ENCODE assay signal across 1 cellular context in the genomic region with DNA sequence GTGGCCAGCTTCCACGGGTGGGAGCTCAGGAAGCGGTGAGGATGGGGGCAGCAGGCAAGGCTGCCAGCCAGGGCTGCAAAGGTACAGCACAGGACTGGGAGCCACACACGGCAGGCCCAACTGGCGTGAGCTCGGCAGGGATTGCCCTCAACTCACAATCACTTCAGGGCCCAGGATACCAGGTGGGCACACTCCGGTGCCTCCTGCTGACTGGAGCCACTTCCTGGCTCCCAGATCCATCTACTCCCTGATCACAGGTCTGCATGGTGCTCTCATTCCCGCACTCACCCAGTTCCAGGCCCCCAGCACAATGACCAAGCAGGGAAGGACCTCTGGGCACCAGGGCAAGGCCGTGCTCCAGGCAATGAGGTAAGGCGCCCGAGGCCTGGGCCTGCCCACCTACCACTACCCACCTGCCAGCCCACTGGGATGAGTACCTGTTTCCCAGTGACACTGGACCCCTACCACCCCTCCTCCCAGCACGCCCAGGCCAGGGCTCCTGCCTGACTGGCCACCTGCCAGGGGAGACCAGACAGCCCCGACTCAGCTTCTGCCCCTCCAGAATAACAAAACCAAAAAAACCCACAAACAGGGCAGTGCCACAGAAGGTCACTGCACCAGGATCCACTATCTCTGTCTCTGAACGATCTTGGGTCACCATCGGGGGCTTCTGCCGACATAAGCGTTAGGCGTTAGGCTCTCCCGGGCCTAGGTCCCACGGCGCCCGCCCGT.
TF ChIP-seq lines count a peak whose summit lies in the region.

No MANE protein-coding gene starts in this region.

TF ChIP-seq in GM23338, 12 proteins besides CTCF, POLR2A, EP300 and RAD21 (continued from another document):
- TF ChIP-seq ZNF462 (CRISPR knock-in tag; IDR thresholded peaks at IDR 0.05) (no peak), EZH2 (IDR thresholded peaks at IDR 0.05; ENCODE audit: low read depth, unreplicated experiment) (no peak)
- TF ChIP-seq, protein P1, sequence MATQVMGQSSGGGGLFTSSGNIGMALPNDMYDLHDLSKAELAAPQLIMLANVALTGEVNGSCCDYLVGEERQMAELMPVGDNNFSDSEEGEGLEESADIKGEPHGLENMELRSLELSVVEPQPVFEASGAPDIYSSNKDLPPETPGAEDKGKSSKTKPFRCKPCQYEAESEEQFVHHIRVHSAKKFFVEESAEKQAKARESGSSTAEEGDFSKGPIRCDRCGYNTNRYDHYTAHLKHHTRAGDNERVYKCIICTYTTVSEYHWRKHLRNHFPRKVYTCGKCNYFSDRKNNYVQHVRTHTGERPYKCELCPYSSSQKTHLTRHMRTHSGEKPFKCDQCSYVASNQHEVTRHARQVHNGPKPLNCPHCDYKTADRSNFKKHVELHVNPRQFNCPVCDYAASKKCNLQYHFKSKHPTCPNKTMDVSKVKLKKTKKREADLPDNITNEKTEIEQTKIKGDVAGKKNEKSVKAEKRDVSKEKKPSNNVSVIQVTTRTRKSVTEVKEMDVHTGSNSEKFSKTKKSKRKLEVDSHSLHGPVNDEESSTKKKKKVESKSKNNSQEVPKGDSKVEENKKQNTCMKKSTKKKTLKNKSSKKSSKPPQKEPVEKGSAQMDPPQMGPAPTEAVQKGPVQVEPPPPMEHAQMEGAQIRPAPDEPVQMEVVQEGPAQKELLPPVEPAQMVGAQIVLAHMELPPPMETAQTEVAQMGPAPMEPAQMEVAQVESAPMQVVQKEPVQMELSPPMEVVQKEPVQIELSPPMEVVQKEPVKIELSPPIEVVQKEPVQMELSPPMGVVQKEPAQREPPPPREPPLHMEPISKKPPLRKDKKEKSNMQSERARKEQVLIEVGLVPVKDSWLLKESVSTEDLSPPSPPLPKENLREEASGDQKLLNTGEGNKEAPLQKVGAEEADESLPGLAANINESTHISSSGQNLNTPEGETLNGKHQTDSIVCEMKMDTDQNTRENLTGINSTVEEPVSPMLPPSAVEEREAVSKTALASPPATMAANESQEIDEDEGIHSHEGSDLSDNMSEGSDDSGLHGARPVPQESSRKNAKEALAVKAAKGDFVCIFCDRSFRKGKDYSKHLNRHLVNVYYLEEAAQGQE (IDR thresholded peaks at IDR 0.05; ENCODE audit: unreplicated experiment) = no peak
TF ChIP-seq in GM23338: peak in this region for 0.
